Comparison of ENCODE assay signal across 9 cellular contexts in genomic region chr17:21029032-21029431, GRCh38. TPM values are rescaled to one million over a fixed set of nuclear protein-coding genes. Genes with fewer than 3 reads are reported as not detected.
DNase-seq lines count a peak whose midpoint lies in the region; ATAC-seq and TF ChIP-seq lines count a peak whose summit lies in the region.
"Had no signal": no experiment of that assay in that cellular context is flagged by ENCODE, and none has a peak within 500 bp of the region (broad histone marks: within the 10 kb centered on the region; RNA-seq: fewer than 3 reads in every experiment).

No MANE protein-coding gene starts in this region.

- intact Hi-C loops in ascending aorta (cut with DNase I) = no loop called here

- H3K27me3 ChIP-seq in ascending aorta = no peaks in the 10 kb centered on the region

- peak; percentile 71 for DNase-seq in activated effector memory CD4-positive, alpha-beta T cell treated with anti-CD3 and anti-CD28 coated beads, Interleukin-2, amount 50 U/mL, for 16 hours
- DNase-seq in activated effector memory CD4-positive, alpha-beta T cell treated with Interleukin-2 at 50 U/mL for 16 hours = no peak
- DNase-seq in ascending aorta (ENCODE audit: low spot score in 2 of 2) (peak in 1 of 2 donors; percentile 79), kidney tubule cell (ENCODE audit: low spot score) (peak; percentile 42), superior temporal gyrus (ENCODE audit: extremely low spot score) (peak; percentile 43), NCI-H1417 treated with DMSO at 0.1 percent for 48 hours (lab: John Stamatoyannopoulos, UW) (no peak), NOMO-1 treated with DMSO at 0.1 percent for 48 hours (lab: John Stamatoyannopoulos, UW; ENCODE audit: unreplicated experiment) (no peak)
- DNase-seq: NCI-H2029 treated with DMSO at 0.1 percent for 48 hours had no signal

- no peaks in the 10 kb centered on the region for H3K9me3 ChIP-seq in ascending aorta

- no peak for TF ChIP-seq CTCF in ascending aorta (IDR thresholded peaks at IDR 0.05)

- H3K27ac ChIP-seq in ascending aorta = peak overlapping the region; percentile 32 to 59

- H3K4me3 ChIP-seq in ascending aorta = no peak overlapping the region

- ATAC-seq in GM21717 (IDR thresholded peaks at IDR 0.05; ENCODE audit: unreplicated experiment) = no peak

- H3K4me1 ChIP-seq in ascending aorta = peaks cover 8 to 31% of the 10 kb centered on the region in 2 donors

- peaks cover 28 to 38% of the 10 kb centered on the region in 2 donors for H3K36me3 ChIP-seq in ascending aorta

RNA-seq across cellular contexts. Expression of gene USP22, which starts 13.8 kb away (rescaled TPM):
- 170 TPM for total RNA-seq in ascending aorta

Comparison
In these comparisons a context has a peak if more than half of its experiments do, and no peak if none do; other contexts are left out.
1. DNase-seq: peak in activated effector memory CD4-positive, alpha-beta T cell treated with anti-CD3 and anti-CD28 coated beads, Interleukin-2, amount 50 U/mL, for 16 hours (single experiment), kidney tubule cell (single experiment) and superior temporal gyrus (single experiment); none in activated effector memory CD4-positive, alpha-beta T cell treated with Interleukin-2 at 50 U/mL for 16 hours (single experiment), NCI-H1417 treated with DMSO at 0.1 percent for 48 hours (single experiment) and NOMO-1 treated with DMSO at 0.1 percent for 48 hours (single experiment).